32 cellular contexts compared by ENCODE assay signal in genomic region chr2:81706856-81707255, GRCh38.
"Had no signal": no experiment of that assay in that cellular context is flagged by ENCODE, and none has a peak within 500 bp of the region (broad histone marks: within the 10 kb centered on the region; RNA-seq: fewer than 3 reads in every experiment).

No MANE protein-coding gene starts in this region.

- H3K4me1 ChIP-seq: SJCRH30 had no signal

- H3K27ac ChIP-seq: brain microvascular endothelial cell, SJCRH30, SK-N-MC, WERI-Rb-1 had no signal

- H3K4me1 Mint-ChIP-seq: activated CD4-positive, alpha-beta memory T cell treated with anti-CD3 and anti-CD28 coated beads, Interleukin-2, amount 10 ng/mL, durations not matched to agents 7 days and 5 days; activated CD8-positive, alpha-beta memory T cell treated with anti-CD3 and anti-CD28 coated beads, Interleukin-2, amount 10 ng/mL, durations not matched to agents 7 days and 5 days; activated naive CD8-positive, alpha-beta T cell treated with anti-CD3 and anti-CD28 coated beads for 36 hours; activated T-helper 17 cell treated with anti-CD3 and anti-CD28 coated beads, Interleukin-2, amount 50 U/mL, for 72 hours had no signal

- H3K4me3 Mint-ChIP-seq: activated CD4-positive, alpha-beta memory T cell treated with anti-CD3 and anti-CD28 coated beads, Interleukin-2, amount 10 ng/mL, durations not matched to agents 7 days and 5 days; activated CD8-positive, alpha-beta memory T cell treated with anti-CD3 and anti-CD28 coated beads, Interleukin-2, amount 10 ng/mL, durations not matched to agents 7 days and 5 days; activated naive CD8-positive, alpha-beta T cell treated with anti-CD3 and anti-CD28 coated beads for 36 hours; activated T-helper 17 cell treated with anti-CD3 and anti-CD28 coated beads, Interleukin-2, amount 50 U/mL, for 72 hours had no signal

- H3K27me3 ChIP-seq: brain microvascular endothelial cell had no signal

- H3K9me3 ChIP-seq: SJCRH30 had no signal

- H3K4me3 ChIP-seq: SJCRH30, SK-N-MC had no signal

- H3K36me3 Mint-ChIP-seq: activated CD8-positive, alpha-beta memory T cell treated with anti-CD3 and anti-CD28 coated beads, Interleukin-2, amount 10 ng/mL, durations not matched to agents 7 days and 5 days; activated naive CD8-positive, alpha-beta T cell treated with anti-CD3 and anti-CD28 coated beads for 36 hours had no signal

- H3K27me3 Mint-ChIP-seq: activated CD4-positive, alpha-beta memory T cell treated with anti-CD3 and anti-CD28 coated beads, Interleukin-2, amount 10 ng/mL, durations not matched to agents 7 days and 5 days; activated CD8-positive, alpha-beta memory T cell treated with anti-CD3 and anti-CD28 coated beads, Interleukin-2, amount 10 ng/mL, durations not matched to agents 7 days and 5 days; activated naive CD8-positive, alpha-beta T cell treated with anti-CD3 and anti-CD28 coated beads for 36 hours; activated T-helper 17 cell treated with anti-CD3 and anti-CD28 coated beads, Interleukin-2, amount 50 U/mL, for 72 hours had no signal

- H3K36me3 ChIP-seq: brain microvascular endothelial cell, SJCRH30, WERI-Rb-1 had no signal

- ATAC-seq: activated CD8-positive, alpha-beta memory T cell treated with anti-CD3 and anti-CD28 coated beads, Interleukin-2, amount 10 ng/mL, durations not matched to agents 7 days and 5 days; activated T-helper 17 cell treated with anti-CD3 and anti-CD28 coated beads, Interleukin-2, amount 50 U/mL, for 72 hours had no signal

- H3K27ac Mint-ChIP-seq: activated CD4-positive, alpha-beta memory T cell treated with anti-CD3 and anti-CD28 coated beads, Interleukin-2, amount 10 ng/mL, durations not matched to agents 7 days and 5 days; activated CD8-positive, alpha-beta memory T cell treated with anti-CD3 and anti-CD28 coated beads, Interleukin-2, amount 10 ng/mL, durations not matched to agents 7 days and 5 days; activated naive CD8-positive, alpha-beta T cell treated with anti-CD3 and anti-CD28 coated beads for 36 hours; activated T-helper 17 cell treated with anti-CD3 and anti-CD28 coated beads, Interleukin-2, amount 50 U/mL, for 72 hours had no signal

- DNase-seq: activated CD4-positive, alpha-beta memory T cell treated with anti-CD3 and anti-CD28 coated beads, Interleukin-2, amount 10 ng/mL, durations not matched to agents 7 days and 5 days; activated CD4-positive, alpha-beta T cell treated with anti-CD3 and anti-CD28 coated beads for 1 hour; activated CD4-positive, alpha-beta T cell treated with anti-CD3 and anti-CD28 coated beads for 48 hours; activated CD4-positive, CD25-positive, alpha-beta regulatory T cell; activated CD8-positive, alpha-beta memory T cell treated with anti-CD3 and anti-CD28 coated beads for 24 hours; activated CD8-positive, alpha-beta memory T cell treated with anti-CD3 and anti-CD28 coated beads, Interleukin-2, amount 10 ng/mL, durations not matched to agents 7 days and 5 days; activated CD8-positive, alpha-beta memory T cell treated with anti-CD3 and anti-CD28 coated beads, Interleukin-2, amount 50 U/mL, for 48 hours; activated effector memory CD4-positive, alpha-beta T cell treated with anti-CD3 and anti-CD28 coated beads, Interleukin-2, amount 50 U/mL, for 16 hours; activated naive CD4-positive, alpha-beta T cell; activated naive CD4-positive, alpha-beta T cell treated with anti-CD3 and anti-CD28 coated beads, Interleukin-2, amount 50 U/mL, for 16 hours; activated naive CD8-positive, alpha-beta T cell treated with anti-CD3 and anti-CD28 coated beads for 36 hours; activated T-cell treated with anti-CD3 and anti-CD28 coated beads, Interleukin-2, amount 50 U/mL, for 48 hours; amniotic stem cell; aorta; brain microvascular endothelial cell; central memory CD4-positive, alpha-beta T cell; Karpas-422; KBM-7; NCI-H1048; NCI-H1105 treated with DMSO at 0.1 percent for 48 hours; NCI-H1436 treated with DMSO at 0.1 percent for 48 hours; NCI-H1694 treated with DMSO at 0.1 percent for 48 hours; NCI-H2029; NCI-H510A; NCI-H748 treated with DMSO at 0.1 percent for 48 hours; NK-92 treated with Interleukin-12 subunit alpha and Interleukin-12 subunit beta, amount 100 ng/mL, for 24 hours; SHP77; SJCRH30; T1000; WERI-Rb-1 had no signal
